ENCODE assay signal across 8 cellular contexts in the genomic region with DNA sequence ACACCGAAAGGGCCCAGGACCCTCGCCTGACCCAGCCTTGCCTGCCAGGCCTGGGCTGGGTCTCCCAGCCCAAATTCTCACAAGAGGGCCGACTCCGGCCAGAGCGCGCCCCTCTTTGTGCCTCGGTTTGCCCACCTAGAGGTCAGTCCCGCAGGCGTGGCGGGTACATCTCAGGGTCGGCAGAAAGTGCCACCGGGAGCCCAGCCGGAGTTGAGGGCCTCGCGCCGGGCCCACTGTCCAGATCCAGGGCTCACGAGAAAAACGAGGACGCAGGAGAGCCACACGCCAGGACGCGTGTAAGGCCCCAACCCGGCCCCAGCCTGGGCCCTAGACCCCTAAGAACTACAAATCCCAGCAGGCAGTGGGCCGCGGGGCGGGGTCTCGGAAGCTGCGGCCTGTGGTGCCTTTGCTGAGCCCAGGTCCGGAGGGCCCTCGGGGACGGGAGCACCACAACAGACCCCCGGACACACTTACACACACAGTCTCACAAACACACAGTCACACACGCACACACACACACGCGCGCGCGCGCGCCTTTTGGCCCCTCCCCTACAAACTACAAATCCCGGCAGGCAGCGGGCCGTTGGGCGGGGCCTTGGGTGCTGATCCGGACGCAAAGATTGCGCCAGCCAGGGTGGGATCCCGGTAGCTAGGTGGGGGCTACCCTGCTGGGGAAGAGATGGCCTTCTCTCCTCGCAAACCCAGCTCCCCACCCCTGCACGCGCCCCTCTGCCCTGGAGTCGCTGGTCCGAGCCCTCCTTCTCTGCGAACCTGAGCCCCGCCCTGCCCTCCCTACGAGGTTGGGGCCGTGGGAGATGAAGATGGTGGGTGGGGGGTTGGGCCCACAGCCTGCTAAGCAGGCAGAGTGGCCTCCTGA. TPM values are rescaled to one million over a fixed set of nuclear protein-coding genes. Genes with fewer than 3 reads are reported as not detected.
DNase-seq lines count a peak whose midpoint lies in the region; ATAC-seq, FAIRE-seq and TF ChIP-seq lines count a peak whose summit lies in the region.

A gene (plus strand): TSS at position 583 of the 877 bp plus-strand sequence. CDS start 10,752 bp downstream, outside the sequence.

- H3K36me3 Mint-ChIP-seq in activated T-helper 17 cell treated with anti-CD3 and anti-CD28 coated beads, Interleukin-2, amount 50 U/mL, for 72 hours (ENCODE audit: low read depth): no peaks in the 10 kb centered on the region
- no peaks in the 10 kb centered on the region for H3K36me3 Mint-ChIP-seq in natural killer cell

- H3K27me3 Mint-ChIP-seq in activated T-helper 17 cell treated with anti-CD3 and anti-CD28 coated beads, Interleukin-2, amount 50 U/mL, for 72 hours: no peaks in the 10 kb centered on the region
- peaks cover 0 to 12% of the 10 kb centered on the region in 2 donors for H3K27me3 Mint-ChIP-seq in natural killer cell (ENCODE audit: low read depth in 2 of 2)

- TF ChIP-seq CTCF in fibroblast of mammary gland (conservative IDR thresholded peaks at IDR 0.05; ENCODE audit: control insufficient read depth, insufficient read depth, low read depth, low read length): no peak
- no peak for TF ChIP-seq CTCF in natural killer cell (IDR thresholded peaks at IDR 0.05)

- H3K9me3 Mint-ChIP-seq in activated T-helper 17 cell treated with anti-CD3 and anti-CD28 coated beads, Interleukin-2, amount 50 U/mL, for 72 hours: no peaks in the 10 kb centered on the region
- H3K9me3 Mint-ChIP-seq in natural killer cell: no peaks in the 10 kb centered on the region

- peak within 1 kb of the TSS; percentile 85 for H3K4me3 Mint-ChIP-seq in activated T-helper 17 cell treated with anti-CD3 and anti-CD28 coated beads, Interleukin-2, amount 50 U/mL, for 72 hours
- peak within 1 kb of the TSS; percentile 98 for H3K4me3 Mint-ChIP-seq in natural killer cell

- FAIRE-seq in RCC 7860 (lab: Jason Lieb, UNC): no peak

- H3K4me3 ChIP-seq in fibroblast of mammary gland (ENCODE audit: control insufficient read depth, low read depth, low read length): peak within 1 kb of the TSS; percentile 76

- peak within 1 kb of the TSS; percentile 95 for H3K27ac Mint-ChIP-seq in activated T-helper 17 cell treated with anti-CD3 and anti-CD28 coated beads, Interleukin-2, amount 50 U/mL, for 72 hours
- H3K27ac Mint-ChIP-seq in natural killer cell: peak within 1 kb of the TSS; percentile 89 to 98

- peak; percentile 89 for ATAC-seq in GM21528 (IDR thresholded peaks at IDR 0.05; ENCODE audit: low FRiP score, unreplicated experiment)
- ATAC-seq in activated T-helper 17 cell treated with anti-CD3 and anti-CD28 coated beads, Interleukin-2, amount 50 U/mL, for 72 hours (replicated peaks): peak; percentile 87
- ATAC-seq in natural killer cell: peak; percentile 83 to 90 (median 85)

- peaks cover 12% of the 10 kb centered on the region for H3K4me1 Mint-ChIP-seq in activated T-helper 17 cell treated with anti-CD3 and anti-CD28 coated beads, Interleukin-2, amount 50 U/mL, for 72 hours
- H3K4me1 Mint-ChIP-seq in natural killer cell: peaks cover 32 to 50% of the 10 kb centered on the region in 2 donors

- peak; percentile 86 for DNase-seq in DMS53 treated with DMSO at 0.1 percent for 48 hours (lab: John Stamatoyannopoulos, UW; ENCODE audit: unreplicated experiment)
- peak; percentile 89 for DNase-seq in HuH-7.5 (ENCODE audit: low spot score)
- peak; percentile 56 for DNase-seq in RCC 7860 (ENCODE audit: low spot score)
- peak; percentile 73 for DNase-seq in fibroblast of mammary gland (ENCODE audit: low read depth)
- peak; percentile 77 for DNase-seq in natural killer cell
- DNase-seq in stimulated activated naive CD4-positive, alpha-beta T cell (lab: John Stamatoyannopoulos, UW): peak; percentile 67 to 88 (median 80)

- intact Hi-C loops in natural killer cell (cut with micrococcal nuclease): no loop called here

RNA-seq across cellular contexts. Expression of the gene that starts here (rescaled TPM):
- total RNA-seq in activated T-helper 17 cell treated with anti-CD3 and anti-CD28 coated beads, Interleukin-2, amount 50 U/mL, for 72 hours: 1 to 10 TPM in 1 of 2 donors, under 1 TPM in 1; 0.66 to 1.3 TPM
- under 1 TPM in 2 of 3 donors, not detected in 1; 0.21 to 0.57 TPM for total RNA-seq in natural killer cell

Comparison
In these comparisons a context has a peak if more than half of its experiments do, and no peak if none do; other contexts are left out.
1. Peak in every context shown above with its lines: DNase-seq, ATAC-seq and H3K4me3 ChIP-seq.
2. Peak in DNase-seq and ATAC-seq in natural killer cell; RNA of the gene not detected or under 1 TPM.